In the genomic region with DNA sequence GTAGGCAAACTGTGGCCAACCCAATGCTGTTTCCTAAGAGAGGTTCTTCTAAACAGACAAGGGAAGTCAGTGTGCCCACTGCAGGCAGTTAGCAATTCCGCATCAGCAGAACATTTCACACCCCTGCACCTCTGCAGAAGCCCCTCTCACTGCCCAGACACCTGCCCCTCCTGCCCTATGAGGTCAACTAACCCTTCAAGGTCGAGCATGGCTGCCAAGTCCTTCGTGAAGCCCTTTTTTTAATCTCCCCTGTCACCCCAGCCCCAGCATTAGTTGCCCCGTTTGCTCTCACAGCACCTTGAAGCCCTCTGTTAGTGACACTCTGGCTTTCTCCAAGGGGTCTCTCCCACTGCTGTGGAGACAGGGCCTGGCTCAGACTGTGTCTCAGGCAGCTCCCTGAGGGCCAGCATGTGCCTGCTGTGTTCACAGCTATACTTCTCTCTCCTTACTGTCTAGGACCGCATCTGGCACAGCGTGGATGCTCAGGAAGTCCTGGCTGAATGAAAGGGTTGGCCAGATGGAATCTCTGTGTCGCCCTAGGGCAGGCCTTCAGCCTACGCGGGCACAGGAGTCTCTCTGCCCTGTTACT, we compare ENCODE assay signal across 10 cellular contexts. TPM values are rescaled to one million over a fixed set of nuclear protein-coding genes. Genes with fewer than 3 reads are reported as not detected.
A peak's percentile ranks its signal among the peaks of the same experiment; 100 is the strongest.
DNase-seq lines count a peak whose midpoint lies in the region; ATAC-seq and TF ChIP-seq lines count a peak whose summit lies in the region.
"Had no signal": no experiment of that assay in that cellular context is flagged by ENCODE, and none has a peak within 500 bp of the region (broad histone marks: within the 10 kb centered on the region; RNA-seq: fewer than 3 reads in every experiment).

No MANE protein-coding gene starts in this region.

- H3K4me3 ChIP-seq in breast epithelium (no peak overlapping the region), mesendoderm (ENCODE audit: low read length) (no peak overlapping the region), upper lobe of right lung (no peak overlapping the region)

- H3K27ac ChIP-seq in breast epithelium (peak overlapping the region; percentile 53 to 72), mesendoderm (ENCODE audit: low read depth, low read length) (peak overlapping the region; percentile 2), upper lobe of right lung (peak overlapping the region; percentile 24)

- no peak overlapping the region for H4K5ac ChIP-seq in mesendoderm (ENCODE audit: low read length)

- no peak overlapping the region for H2BK5ac ChIP-seq in mesendoderm (ENCODE audit: low read length)

- CTCF ChIA-PET in MCF 10A (lab: Yijun Ruan, JAX): interaction anchor here (0.7 to 5.9 kb wide), 6 partner anchors 8 to 135 kb away, joined by 3 to 39 read pairs (median 6); no protein-coding TSS in a partner anchor

- no peaks in the 10 kb centered on the region for H3K27me3 ChIP-seq in breast epithelium
- H3K27me3 ChIP-seq in mesendoderm (ENCODE audit: insufficient read depth, low read length, poor library complexity): no peaks in the 10 kb centered on the region
- no peaks in the 10 kb centered on the region for H3K27me3 ChIP-seq in upper lobe of right lung

- intact Hi-C loops in breast epithelium (cut with DNase I; ENCODE audit: low total_unique reads) (no loop called here), MCF 10A (cut with micrococcal nuclease) (no loop called here), upper lobe of right lung (cut with DNase I) (no loop called here)

- H3K4me3 Mint-ChIP-seq in MCF 10A (ENCODE audit: unreplicated experiment): no peak overlapping the region
- peak overlapping the region; percentile 69 for H3K4me3 Mint-ChIP-seq in activated T-helper 17 cell treated with anti-CD3 and anti-CD28 coated beads, Interleukin-2, amount 50 U/mL, for 72 hours

- POLR2A ChIA-PET in MCF 10A (lab: Yijun Ruan, JAX): interaction anchor here (3.7 to 12.1 kb wide), 2 partner anchors 21 to 83 kb away, joined by 37 to 403 read pairs; partner anchors contain the start of gene SLC2A1

- no peak overlapping the region for H3K27ac Mint-ChIP-seq in MCF 10A (ENCODE audit: low read depth, unreplicated experiment)
- H3K27ac Mint-ChIP-seq in activated T-helper 17 cell treated with anti-CD3 and anti-CD28 coated beads, Interleukin-2, amount 50 U/mL, for 72 hours: peak overlapping the region; percentile 89

- H3K4me1 Mint-ChIP-seq in MCF 10A (ENCODE audit: insufficient read depth, unreplicated experiment): peaks cover 77% of the 10 kb centered on the region
- peaks cover 74% of the 10 kb centered on the region for H3K4me1 Mint-ChIP-seq in activated T-helper 17 cell treated with anti-CD3 and anti-CD28 coated beads, Interleukin-2, amount 50 U/mL, for 72 hours

- no peak overlapping the region for H2BK15ac ChIP-seq in mesendoderm (replicated peaks; ENCODE audit: low read depth)

- H3K36me3 Mint-ChIP-seq in MCF 10A (ENCODE audit: insufficient read depth, unreplicated experiment): peaks cover 35% of the 10 kb centered on the region
- H3K36me3 Mint-ChIP-seq in activated T-helper 17 cell treated with anti-CD3 and anti-CD28 coated beads, Interleukin-2, amount 50 U/mL, for 72 hours (ENCODE audit: low read depth): peaks cover 100% of the 10 kb centered on the region

- H3K4me1 ChIP-seq in breast epithelium (peaks cover 8 to 62% of the 10 kb centered on the region in 2 donors), mesendoderm (ENCODE audit: control insufficient read depth, low read depth, low read length) (peaks cover 30% of the 10 kb centered on the region), upper lobe of right lung (peaks cover 76% of the 10 kb centered on the region)

- H3K36me3 ChIP-seq in breast epithelium (no peaks in the 10 kb centered on the region), mesendoderm (ENCODE audit: control insufficient read depth, insufficient read depth, low read length) (peaks cover 43% of the 10 kb centered on the region), upper lobe of right lung (no peaks in the 10 kb centered on the region)

- H3K4me2 ChIP-seq in mesendoderm (ENCODE audit: low read length): no peak overlapping the region

- no peak overlapping the region for H2BK120ac ChIP-seq in mesendoderm (ENCODE audit: low read depth, low read length)

- no peak overlapping the region for H2AK5ac ChIP-seq in mesendoderm (ENCODE audit: low read length)

- no peak overlapping the region for H3K18ac ChIP-seq in mesendoderm (ENCODE audit: low read length)

- no peaks in the 10 kb centered on the region for H3K27me3 Mint-ChIP-seq in MCF 10A (ENCODE audit: insufficient read depth, unreplicated experiment)
- no peaks in the 10 kb centered on the region for H3K27me3 Mint-ChIP-seq in activated T-helper 17 cell treated with anti-CD3 and anti-CD28 coated beads, Interleukin-2, amount 50 U/mL, for 72 hours

- H3K79me2 ChIP-seq in mesendoderm (ENCODE audit: control insufficient read depth, insufficient read depth, low read length): peaks cover 87% of the 10 kb centered on the region

- H3K56ac ChIP-seq in mesendoderm (ENCODE audit: low read length): no peak overlapping the region

- H3K9ac ChIP-seq in mesendoderm (ENCODE audit: low read length): no peak overlapping the region

- peak overlapping the region; percentile 11 for H3K23ac ChIP-seq in mesendoderm (ENCODE audit: low read length)

- H4K8ac ChIP-seq in mesendoderm (ENCODE audit: low read depth, low read length): no peak overlapping the region

- TF ChIP-seq CTCF in breast epithelium (IDR thresholded peaks at IDR 0.05): no peak
- TF ChIP-seq CTCF in MCF 10A (IDR thresholded peaks at IDR 0.05; ENCODE audit: unreplicated experiment): no peak
- no peak for TF ChIP-seq CTCF in upper lobe of right lung (IDR thresholded peaks at IDR 0.05)

- no peak for DNase-seq in breast epithelium (ENCODE audit: low spot score in 2 of 2)
- no peak for DNase-seq in MCF 10A (ENCODE audit: unreplicated experiment)
- no peak for DNase-seq in mesendoderm
- DNase-seq in upper lobe of right lung: no peak
- DNase-seq in hepatic stellate cell (ENCODE audit: low spot score): no peak
- DNase-seq: midbrain, NCI-H526 had no signal

- no peak overlapping the region for H3K4ac ChIP-seq in mesendoderm (ENCODE audit: low read depth, low read length)

- H3K9me3 ChIP-seq in breast epithelium: no peaks in the 10 kb centered on the region
- no peaks in the 10 kb centered on the region for H3K9me3 ChIP-seq in upper lobe of right lung

- TF ChIP-seq POLR2A in breast epithelium (IDR thresholded peaks at IDR 0.05): no peak

- ATAC-seq in activated T-helper 17 cell treated with anti-CD3 and anti-CD28 coated beads, Interleukin-2, amount 50 U/mL, for 72 hours (replicated peaks): no peak
- ATAC-seq in upper lobe of right lung: no peak
- ATAC-seq in GM19395 (IDR thresholded peaks at IDR 0.05; ENCODE audit: unreplicated experiment): no peak
- ATAC-seq in HG03095 (IDR thresholded peaks at IDR 0.05; ENCODE audit: unreplicated experiment): no peak

- WGBS in mesendoderm (ENCODE audit: extremely low coverage, insufficient coverage, low lambda C conversion rate): no CpG with 5 or more reads among the region's 9 CpGs

- BruUV-seq in MCF 10A (replicated peaks; lab: Mats Ljungman, UMichigan): no TSS peak

- H3K79me1 ChIP-seq in mesendoderm (ENCODE audit: low read length): peaks cover 45% of the 10 kb centered on the region

- H3K9me3 Mint-ChIP-seq in MCF 10A (ENCODE audit: unreplicated experiment): no peaks in the 10 kb centered on the region
- H3K9me3 Mint-ChIP-seq in activated T-helper 17 cell treated with anti-CD3 and anti-CD28 coated beads, Interleukin-2, amount 50 U/mL, for 72 hours: no peaks in the 10 kb centered on the region

RNA-seq across cellular contexts. Expression of gene SLC2A1, which starts 20.0 kb away (rescaled TPM):
- total RNA-seq in breast epithelium (10 to 100 TPM; 29.5 to 78.9 (median 42.1) TPM), MCF 10A (2022) (87.5 and 95.0 TPM in 2 replicates), upper lobe of right lung (12.9 TPM)
- total RNA-seq in activated T-helper 17 cell treated with anti-CD3 and anti-CD28 coated beads, Interleukin-2, amount 50 U/mL, for 72 hours: 100 to 1,000 TPM; 217 to 280 TPM
- 253 TPM for polyA plus RNA-seq in mesendoderm (2013, experiment 1 of 2)
- 262 TPM for polyA plus RNA-seq in mesendoderm (2013, experiment 2 of 2)

Comparison
In these comparisons a context has a peak if more than half of its experiments do, and no peak if none do; other contexts are left out.
1. H3K27ac ChIP-seq: peak in every context shown above with its lines; median percentile 62 in breast epithelium; 24 in upper lobe of right lung; 2 in mesendoderm.